In genomic region chr16:1342526-1343427, GRCh38 we compare ENCODE assay signal across 1 cellular context.
TF ChIP-seq lines count a peak whose summit lies in the region.

No MANE protein-coding gene starts in this region.

TF ChIP-seq in HepG2, 621 proteins besides CTCF, POLR2A, EP300 and RAD21 (continued from another document):
- TF ChIP-seq RERE (CRISPR knock-in tag; IDR thresholded peaks at IDR 0.05; ENCODE audit: low read depth) (no peak), DR1 (CRISPR knock-in tag; IDR thresholded peaks at IDR 0.05) (peak; percentile 95), ZNF10 (CRISPR knock-in tag; IDR thresholded peaks at IDR 0.05; ENCODE audit: borderline replicate concordance, low read depth) (no peak), SP5 (CRISPR knock-in tag; IDR thresholded peaks at IDR 0.05; ENCODE audit: borderline replicate concordance, low read depth) (peak; percentile 76), MAZ (IDR thresholded peaks at IDR 0.05; ENCODE audit: borderline replicate concordance, low read depth, low read length) (peak; percentile 88), MAZ (CRISPR knock-in tag; IDR thresholded peaks at IDR 0.05; ENCODE audit: low read depth) (0 out of 2 replicates have a peak, but pooled peaks have one; percentile 49), HOXA9 (CRISPR knock-in tag; IDR thresholded peaks at IDR 0.05; ENCODE audit: borderline replicate concordance) (no peak), IKZF1 (IDR thresholded peaks at IDR 0.05) (no peak), ESRRA (CRISPR knock-in tag; IDR thresholded peaks at IDR 0.05; ENCODE audit: low read depth) (no peak), ELF3 (CRISPR knock-in tag; IDR thresholded peaks at IDR 0.05) (no peak), ZNF292 (CRISPR knock-in tag; IDR thresholded peaks at IDR 0.05; ENCODE audit: borderline replicate concordance, low read depth) (peak; percentile 13; the same call in 1 of the 2 replicates), SNRNP70 (IDR thresholded peaks at IDR 0.05; ENCODE audit: low read depth, low read length) (no peak), ZNF350 (CRISPR knock-in tag; IDR thresholded peaks at IDR 0.05; ENCODE audit: borderline replicate concordance, low read depth) (peak; percentile 46; the same call in 1 of the 2 replicates), MBNL3 (CRISPR knock-in tag; conservative IDR thresholded peaks at IDR 0.05) (no peak), MAFF (IDR thresholded peaks at IDR 0.05; ENCODE audit: low read depth, low read length) (peak; percentile 58), ZNF7 (CRISPR knock-in tag; IDR thresholded peaks at IDR 0.05) (no peak), ZNF777 (CRISPR knock-in tag; IDR thresholded peaks at IDR 0.05) (no peak), ONECUT2 (CRISPR knock-in tag; IDR thresholded peaks at IDR 0.05) (no peak), ZNF281 (CRISPR knock-in tag; IDR thresholded peaks at IDR 0.05; ENCODE audit: borderline replicate concordance) (no peak), RARA (CRISPR knock-in tag; IDR thresholded peaks at IDR 0.05) (0 out of 2 replicates have a peak, but pooled peaks have one; percentile 17), SP2 (CRISPR knock-in tag; IDR thresholded peaks at IDR 0.05) (peak; percentile 94), FOXA3 (CRISPR knock-in tag; IDR thresholded peaks at IDR 0.05) (0 out of 2 replicates have a peak, but pooled peaks have one; percentile 10), ZFP41 (CRISPR knock-in tag; IDR thresholded peaks at IDR 0.05; ENCODE audit: borderline replicate concordance) (no peak), NR2C2 (CRISPR knock-in tag; IDR thresholded peaks at IDR 0.05; ENCODE audit: borderline replicate concordance) (peak; percentile 64; the same call in 1 of the 2 replicates), TRIM22 (IDR thresholded peaks at IDR 0.05) (no peak), ZNF770 (CRISPR knock-in tag; IDR thresholded peaks at IDR 0.05) (no peak), MXI1 (IDR thresholded peaks at IDR 0.05; ENCODE audit: borderline replicate concordance, low read depth, low read length) (peak; percentile 91; the same call in 1 of the 3 replicates)
